10 cellular contexts compared by ENCODE assay signal in the genomic region with DNA sequence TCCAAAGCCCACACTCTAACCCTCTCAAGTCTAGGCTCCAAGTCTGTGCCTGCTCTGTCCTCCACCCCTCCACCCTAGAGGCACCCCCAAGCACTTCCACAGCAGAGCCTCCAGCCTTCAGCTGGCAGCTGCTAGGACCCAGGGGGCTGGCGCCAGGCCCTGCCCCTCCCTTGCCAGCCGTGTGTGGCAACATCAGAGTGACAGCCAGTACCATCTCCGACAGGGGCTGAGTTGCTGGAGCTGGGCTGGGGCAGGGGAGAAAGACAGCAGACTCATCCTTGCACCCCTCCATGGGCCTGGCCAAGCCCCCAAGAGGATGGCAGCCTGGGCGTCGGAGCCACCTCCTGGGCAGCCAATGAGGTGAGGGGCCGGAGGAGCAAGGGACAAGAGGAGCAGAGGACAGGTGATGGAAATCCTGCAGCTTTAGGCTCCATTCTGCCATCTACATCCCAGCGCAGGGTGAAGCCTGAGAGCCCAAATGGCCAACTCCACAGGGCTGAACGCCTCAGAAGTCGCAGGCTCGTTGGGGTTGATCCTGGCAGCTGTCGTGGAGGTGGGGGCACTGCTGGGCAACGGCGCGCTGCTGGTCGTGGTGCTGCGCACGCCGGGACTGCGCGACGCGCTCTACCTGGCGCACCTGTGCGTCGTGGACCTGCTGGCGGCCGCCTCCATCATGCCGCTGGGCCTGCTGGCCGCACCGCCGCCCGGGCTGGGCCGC. TPM values are rescaled to one million over a fixed set of nuclear protein-coding genes. Genes with fewer than 3 reads are reported as not detected.
DNase-seq lines count a peak whose midpoint lies in the region; ATAC-seq and TF ChIP-seq lines count a peak whose summit lies in the region.
"Had no signal": no experiment of that assay in that cellular context is flagged by ENCODE, and none has a peak within 500 bp of the region (broad histone marks: within the 10 kb centered on the region; RNA-seq: fewer than 3 reads in every experiment).

A gene with protein sequence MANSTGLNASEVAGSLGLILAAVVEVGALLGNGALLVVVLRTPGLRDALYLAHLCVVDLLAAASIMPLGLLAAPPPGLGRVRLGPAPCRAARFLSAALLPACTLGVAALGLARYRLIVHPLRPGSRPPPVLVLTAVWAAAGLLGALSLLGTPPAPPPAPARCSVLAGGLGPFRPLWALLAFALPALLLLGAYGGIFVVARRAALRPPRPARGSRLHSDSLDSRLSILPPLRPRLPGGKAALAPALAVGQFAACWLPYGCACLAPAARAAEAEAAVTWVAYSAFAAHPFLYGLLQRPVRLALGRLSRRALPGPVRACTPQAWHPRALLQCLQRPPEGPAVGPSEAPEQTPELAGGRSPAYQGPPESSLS (plus strand): TSS at position 207 of the 718 bp plus-strand sequence. CDS start 272 bp downstream, at position 479.

- no peak for DNase-seq in activated naive CD4-positive, alpha-beta T cell treated with anti-CD3 and anti-CD28 coated beads, Interleukin-2, amount 10 ng/mL, durations not matched to agents 7 days and 5 days
- DNase-seq in activated naive CD4-positive, alpha-beta T cell treated with anti-CD3 and anti-CD28 coated beads, Interleukin-2, amount 50 U/mL, for 72 hours (ENCODE audit: low spot score in 2 of 2): no peak
- DNase-seq in epithelial cell of proximal tubule (ENCODE audit: low read depth) (no peak), upper lobe of right lung (peak; percentile 58), HuH-7 (ENCODE audit: low spot score) (no peak), HAP-1 (ENCODE audit: low spot score in 2 of 2) (no peak)
- DNase-seq in stimulated activated CD4-positive, alpha-beta T cell treated with anti-CD3 and anti-CD28 coated beads, Interleukin-15, amount 100 ng/mL, for 24 hours: no peak
- DNase-seq: CD4-positive, CD25-positive, alpha-beta regulatory T cell; NCI-H2029 had no signal

- peaks cover 8% of the 10 kb centered on the region for H3K4me1 Mint-ChIP-seq in activated naive CD4-positive, alpha-beta T cell treated with anti-CD3 and anti-CD28 coated beads, Interleukin-2, amount 10 ng/mL, durations not matched to agents 7 days and 5 days

- peaks cover 73% of the 10 kb centered on the region for H3K27me3 Mint-ChIP-seq in activated naive CD4-positive, alpha-beta T cell treated with anti-CD3 and anti-CD28 coated beads, Interleukin-2, amount 10 ng/mL, durations not matched to agents 7 days and 5 days

- no peak within 1 kb of the TSS for H3K27ac Mint-ChIP-seq in activated naive CD4-positive, alpha-beta T cell treated with anti-CD3 and anti-CD28 coated beads, Interleukin-2, amount 10 ng/mL, durations not matched to agents 7 days and 5 days
- H3K27ac Mint-ChIP-seq in activated naive CD4-positive, alpha-beta T cell treated with anti-CD3 and anti-CD28 coated beads, Interleukin-2, amount 50 U/mL, for 72 hours: no peak within 1 kb of the TSS

- H3K9me3 Mint-ChIP-seq in activated naive CD4-positive, alpha-beta T cell treated with anti-CD3 and anti-CD28 coated beads, Interleukin-2, amount 10 ng/mL, durations not matched to agents 7 days and 5 days: no peaks in the 10 kb centered on the region
- no peaks in the 10 kb centered on the region for H3K9me3 Mint-ChIP-seq in activated naive CD4-positive, alpha-beta T cell treated with anti-CD3 and anti-CD28 coated beads, Interleukin-2, amount 50 U/mL, for 72 hours

- in situ Hi-C loops in HAP-1 (cut with MboI; ENCODE audit: low sequenced_read_pairs): no loop called here

- CTCF ChIA-PET in activated naive CD4-positive, alpha-beta T cell treated with anti-CD3 and anti-CD28 coated beads, Interleukin-2, amount 10 ng/mL, durations not matched to agents 7 days and 5 days (lab: Charles Lee): no interaction called here

- H3K4me3 ChIP-seq in epithelial cell of proximal tubule (ENCODE audit: low read depth, low read length) (peak within 1 kb of the TSS; percentile 44), muscle layer of colon (ENCODE audit: low read depth in 1 of 2, low read length in 2 of 2) (peak within 1 kb of the TSS; percentile 28 to 45), upper lobe of right lung (peak within 1 kb of the TSS; percentile 43), HAP-1 (no peak within 1 kb of the TSS)

- TF ChIP-seq CTCF in epithelial cell of proximal tubule (conservative IDR thresholded peaks at IDR 0.05; ENCODE audit: low read depth, low read length) (no peak), upper lobe of right lung (IDR thresholded peaks at IDR 0.05) (no peak)

- no peak within 1 kb of the TSS for H3K9ac ChIP-seq in muscle layer of colon (ENCODE audit: low read length)

- H3K4me1 ChIP-seq in muscle layer of colon (ENCODE audit: insufficient read depth, low read length): peaks cover 14% of the 10 kb centered on the region
- H3K4me1 ChIP-seq in upper lobe of right lung: peaks cover 8% of the 10 kb centered on the region
- no peaks in the 10 kb centered on the region for H3K4me1 ChIP-seq in HAP-1

- ATAC-seq in activated naive CD4-positive, alpha-beta T cell treated with anti-CD3 and anti-CD28 coated beads, Interleukin-2, amount 50 U/mL, for 72 hours: no peak
- ATAC-seq in upper lobe of right lung: no peak

- no peaks in the 10 kb centered on the region for H3K36me3 Mint-ChIP-seq in activated naive CD4-positive, alpha-beta T cell treated with anti-CD3 and anti-CD28 coated beads, Interleukin-2, amount 10 ng/mL, durations not matched to agents 7 days and 5 days
- H3K36me3 Mint-ChIP-seq in activated naive CD4-positive, alpha-beta T cell treated with anti-CD3 and anti-CD28 coated beads, Interleukin-2, amount 50 U/mL, for 72 hours: no peaks in the 10 kb centered on the region

- H3K9me3 ChIP-seq in muscle layer of colon (ENCODE audit: low read length): no peaks in the 10 kb centered on the region
- no peaks in the 10 kb centered on the region for H3K9me3 ChIP-seq in upper lobe of right lung
- no peaks in the 10 kb centered on the region for H3K9me3 ChIP-seq in HAP-1

- intact Hi-C loops in upper lobe of right lung (cut with DNase I): no loop called here

- peaks cover 2% of the 10 kb centered on the region for H3K36me3 ChIP-seq in muscle layer of colon (ENCODE audit: insufficient read depth, low read length)
- H3K36me3 ChIP-seq in upper lobe of right lung: no peaks in the 10 kb centered on the region
- peaks cover 15% of the 10 kb centered on the region for H3K36me3 ChIP-seq in HAP-1 (replicated peaks)

- peak within 1 kb of the TSS; percentile 63 for H3K27ac ChIP-seq in muscle layer of colon (ENCODE audit: low read depth, low read length)
- peak within 1 kb of the TSS; percentile 60 for H3K27ac ChIP-seq in upper lobe of right lung

- H3K27me3 ChIP-seq in muscle layer of colon (ENCODE audit: control insufficient read depth in 1 of 2, insufficient read depth in 2 of 2, low read length in 2 of 2): no peaks in the 10 kb centered on the region
- H3K27me3 ChIP-seq in upper lobe of right lung: no peaks in the 10 kb centered on the region
- H3K27me3 ChIP-seq in HAP-1 (ENCODE audit: low read depth): no peaks in the 10 kb centered on the region

- peak within 1 kb of the TSS; percentile 10 for H3K4me3 Mint-ChIP-seq in activated naive CD4-positive, alpha-beta T cell treated with anti-CD3 and anti-CD28 coated beads, Interleukin-2, amount 10 ng/mL, durations not matched to agents 7 days and 5 days

RNA-seq across cellular contexts. Expression of the gene that starts here (rescaled TPM):
- not detected for total RNA-seq in activated naive CD4-positive, alpha-beta T cell treated with anti-CD3 and anti-CD28 coated beads, Interleukin-2, amount 50 U/mL, for 72 hours
- not detected in 2 replicates for total RNA-seq in epithelial cell of proximal tubule
- not detected for total RNA-seq in upper lobe of right lung
- total RNA-seq: CD4-positive, CD25-positive, alpha-beta regulatory T cell had no signal

Comparison
In these comparisons a context has a peak if more than half of its experiments do, and no peak if none do; other contexts are left out.
1. Peak in DNase-seq, H3K4me3 ChIP-seq and H3K27ac ChIP-seq in upper lobe of right lung; RNA of the gene not detected or under 1 TPM.